8 cellular contexts compared by ENCODE assay signal in genomic region chr2:128736689-128737545, GRCh38.
A peak's percentile ranks its signal among the peaks of the same experiment; 100 is the strongest.
DNase-seq lines count a peak whose midpoint lies in the region; ATAC-seq, FAIRE-seq and TF ChIP-seq lines count a peak whose summit lies in the region.

No MANE protein-coding gene starts in this region.

- POLR2A ChIA-PET in OCI-LY7 (lab: Charles Lee), result no interaction called here

- DNase-seq in activated gamma-delta T cell treated with Interleukin-2 at 50 U/mL for 16 hours (peak; percentile 41), activated gamma-delta T cell (lab: John Stamatoyannopoulos, UW) (no peak), OCI-LY7 (ENCODE audit: low spot score) (peak; percentile 75), frontal cortex (ENCODE audit: low spot score in 2 of 2) (peak; percentile 76 to 86), testis (peak; percentile 90)
- peak; percentile 57 for DNase-seq in activated T-helper 2 cell treated with anti-CD3 and anti-CD28 coated beads, Interferon-gamma antibody, Interleukin-2, Interleukin-4, amounts not matched to agents 10 μg/mL and 5 μg/mL and 100 μg/mL, durations not matched to agents 14 hours and 24 hours and 36 hours (ENCODE audit: low spot score)

- FAIRE-seq in frontal cortex (lab: Jason Lieb, UNC), result no peak

- H3K9me3 ChIP-seq in OCI-LY7 (ENCODE audit: low read length) (no peaks in the 10 kb centered on the region), neutrophil (no peaks in the 10 kb centered on the region), testis (no peaks in the 10 kb centered on the region)

- TF ChIP-seq CTCF in OCI-LY7 (conservative IDR thresholded peaks at IDR 0.05; ENCODE audit: low read length), result peak; percentile 98
- TF ChIP-seq CTCF in neutrophil (IDR thresholded peaks at IDR 0.05), result peak; percentile 92
- peak; percentile 88 to 99 (median 94) for TF ChIP-seq CTCF in testis (IDR thresholded peaks at IDR 0.05)

- H3K36me3 ChIP-seq in OCI-LY7 (ENCODE audit: insufficient read depth, low read length) (no peaks in the 10 kb centered on the region), neutrophil (no peaks in the 10 kb centered on the region), testis (ENCODE audit: low read depth, missing control alignments) (no peaks in the 10 kb centered on the region)

- WGBS in testis, 2 donors, result 36 to 53% methylated on average over 23 to 58 of the region's 71 CpGs

- CTCF ChIA-PET in OCI-LY7 (lab: Charles Lee; ENCODE audit: unreplicated experiment), result no interaction called here

- H3K4me3 Mint-ChIP-seq in activated T-helper 2 cell treated with anti-CD3 and anti-CD28 coated beads, Interferon-gamma antibody, Interleukin-2, Interleukin-4, amounts not matched to agents 10 μg/mL and 5 μg/mL and 100 μg/mL, durations not matched to agents 14 hours and 24 hours and 36 hours (ENCODE audit: low read depth), result peak overlapping the region; percentile 66

- no peak overlapping the region for H3K27ac Mint-ChIP-seq in activated T-helper 2 cell treated with anti-CD3 and anti-CD28 coated beads, Interferon-gamma antibody, Interleukin-2, Interleukin-4, amounts not matched to agents 10 μg/mL and 5 μg/mL and 100 μg/mL, durations not matched to agents 14 hours and 24 hours and 36 hours

- BruUV-seq in OCI-LY7 (replicated peaks; lab: Mats Ljungman, UMichigan), result no TSS peak

- peaks cover 24% of the 10 kb centered on the region for H3K4me1 ChIP-seq in OCI-LY7 (ENCODE audit: insufficient read depth, low read length, poor library complexity, severe bottlenecking)
- peaks cover 0 to 9% of the 10 kb centered on the region in 2 experiments for H3K4me1 ChIP-seq in neutrophil (ENCODE audit: control insufficient read depth in 1 of 2, insufficient read depth in 1 of 2, low read depth in 1 of 2, low read length in 1 of 2)
- H3K4me1 ChIP-seq in testis, result peaks cover 9% of the 10 kb centered on the region

- H3K27me3 Mint-ChIP-seq in activated T-helper 2 cell treated with anti-CD3 and anti-CD28 coated beads, Interferon-gamma antibody, Interleukin-2, Interleukin-4, amounts not matched to agents 10 μg/mL and 5 μg/mL and 100 μg/mL, durations not matched to agents 14 hours and 24 hours and 36 hours (ENCODE audit: low read depth), result peaks cover 54% of the 10 kb centered on the region

- ATAC-seq in HG03175 (IDR thresholded peaks at IDR 0.05; ENCODE audit: unreplicated experiment), result peak; percentile 43

- H4K20me1 ChIP-seq in OCI-LY7 (ENCODE audit: insufficient read depth, low read length), result no peaks in the 10 kb centered on the region

- H2AFZ ChIP-seq in OCI-LY7 (ENCODE audit: low read length), result peak overlapping the region; percentile 57; the same call in 1 of the 2 replicates

- no peak overlapping the region for H3K4me3 ChIP-seq in OCI-LY7 (ENCODE audit: low read depth, low read length, poor library complexity, severe bottlenecking)
- peak overlapping the region in 1 of 2 experiments; percentile 34 for H3K4me3 ChIP-seq in neutrophil (ENCODE audit: low read depth in 1 of 2, low read length in 1 of 2)
- H3K4me3 ChIP-seq in testis, result peak overlapping the region; percentile 37 to 60

- peaks cover 16% of the 10 kb centered on the region for H3K4me1 Mint-ChIP-seq in activated T-helper 2 cell treated with anti-CD3 and anti-CD28 coated beads, Interferon-gamma antibody, Interleukin-2, Interleukin-4, amounts not matched to agents 10 μg/mL and 5 μg/mL and 100 μg/mL, durations not matched to agents 14 hours and 24 hours and 36 hours (ENCODE audit: low read depth)

- H3K9me2 ChIP-seq in OCI-LY7 (ENCODE audit: insufficient read depth, low read length), result no peaks in the 10 kb centered on the region

- intact Hi-C loops in OCI-LY7 (cut with micrococcal nuclease; ENCODE audit: unreplicated experiment) (loop anchor here (1.0 kb wide), 1 partner anchor 17 kb away; no protein-coding TSS in a partner anchor), testis (cut with DNase I; ENCODE audit: low total_unique reads) (loop anchor here (10.0 kb wide), 1 partner anchor 412 kb away; no protein-coding TSS in a partner anchor)
- intact Hi-C loops in activated T-helper 2 cell treated with anti-CD3 and anti-CD28 coated beads, Interferon-gamma antibody, Interleukin-2, Interleukin-4, amounts not matched to agents 10 μg/mL and 5 μg/mL and 100 μg/mL, durations not matched to agents 14 hours and 24 hours and 36 hours (cut with micrococcal nuclease), result loop anchor here (2.0 to 10.0 kb wide), 2 partner anchors 18 to 1108 kb away; no protein-coding TSS in a partner anchor

- H3K36me3 Mint-ChIP-seq in activated T-helper 2 cell treated with anti-CD3 and anti-CD28 coated beads, Interferon-gamma antibody, Interleukin-2, Interleukin-4, amounts not matched to agents 10 μg/mL and 5 μg/mL and 100 μg/mL, durations not matched to agents 14 hours and 24 hours and 36 hours (ENCODE audit: low read depth), result no peaks in the 10 kb centered on the region

- H3K27ac ChIP-seq in OCI-LY7 (ENCODE audit: low read depth, low read length, poor library complexity, severe bottlenecking) (no peak overlapping the region), neutrophil (no peak overlapping the region), testis (no peak overlapping the region)

- no peak for TF ChIP-seq POLR2A in testis (IDR thresholded peaks at IDR 0.05)

- H3K27me3 ChIP-seq in neutrophil (peaks cover 44% of the 10 kb centered on the region), testis (no peaks in the 10 kb centered on the region)

- H3K9me3 Mint-ChIP-seq in activated T-helper 2 cell treated with anti-CD3 and anti-CD28 coated beads, Interferon-gamma antibody, Interleukin-2, Interleukin-4, amounts not matched to agents 10 μg/mL and 5 μg/mL and 100 μg/mL, durations not matched to agents 14 hours and 24 hours and 36 hours, result no peaks in the 10 kb centered on the region

- H3K79me2 ChIP-seq in OCI-LY7 (ENCODE audit: insufficient read depth, low read depth, low read length), result no peaks in the 10 kb centered on the region

- H3K4me2 ChIP-seq in OCI-LY7 (ENCODE audit: low read length), result peak overlapping the region; percentile 55; the same call in 1 of the 2 replicates
